ENCODE assay signal across 29 cellular contexts in the genomic region with DNA sequence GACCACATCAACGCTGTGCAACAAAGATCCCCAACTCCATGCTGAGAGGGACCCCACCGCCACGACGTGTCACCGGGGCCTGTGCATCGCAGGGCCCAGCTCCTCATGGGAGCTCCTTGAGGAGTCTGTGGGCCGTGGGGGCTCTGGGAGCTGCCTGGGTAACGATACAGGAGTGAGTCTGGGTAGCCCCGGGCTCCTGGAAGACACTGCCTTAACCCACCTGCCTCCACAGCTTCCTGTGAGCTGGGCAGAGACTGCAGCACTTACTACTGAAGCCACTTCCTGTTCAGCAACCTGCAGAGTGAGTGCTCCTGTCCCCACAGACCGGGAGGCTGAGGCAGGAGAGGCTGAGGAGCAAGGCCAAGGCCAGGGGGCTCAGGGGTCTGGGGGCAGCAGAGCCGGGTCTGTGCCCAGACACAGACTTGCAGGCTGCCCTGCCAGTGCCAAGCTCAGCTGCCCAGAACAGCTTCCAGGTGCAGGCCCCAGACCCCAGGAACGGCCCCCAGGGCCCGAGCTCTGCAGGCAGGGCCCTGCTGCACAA.
A peak's percentile ranks its signal among the peaks of the same experiment; 100 is the strongest.
DNase-seq lines count a peak whose midpoint lies in the region; ATAC-seq and TF ChIP-seq lines count a peak whose summit lies in the region.
"Had no signal": no experiment of that assay in that cellular context is flagged by ENCODE, and none has a peak within 500 bp of the region (broad histone marks: within the 10 kb centered on the region; RNA-seq: fewer than 3 reads in every experiment).

No MANE protein-coding gene starts in this region.

- CTCF ChIA-PET in activated CD4-positive, alpha-beta T cell treated with anti-CD3 and anti-CD28 coated beads, Interleukin-2, amount 10 ng/mL, durations not matched to agents 7 days and 5 days (lab: Charles Lee), result no interaction called here
- CTCF ChIA-PET in CD8-positive, alpha-beta T cell (lab: Charles Lee), result no interaction called here
- CTCF ChIA-PET in T-cell (lab: Charles Lee) (no interaction called here), GM10248 (lab: Yijun Ruan, JAX) (no interaction called here)

- H3K36me3 ChIP-seq in CD8-positive, alpha-beta T cell (ENCODE audit: insufficient read depth, low read length), result peaks cover 6% of the 10 kb centered on the region
- H3K36me3 ChIP-seq: ovary, SJSA1, stomach, thyroid gland, vagina had no signal

- no peaks in the 10 kb centered on the region for H3K27me3 ChIP-seq in CD8-positive, alpha-beta T cell (ENCODE audit: insufficient read depth, low read length)
- H3K27me3 ChIP-seq: ovary, SJSA1, thyroid gland, vagina had no signal

- H3K4me3 ChIP-seq in CD8-positive, alpha-beta T cell (ENCODE audit: low read depth, low read length), result no peak overlapping the region
- H3K4me3 ChIP-seq: ovary, SJSA1, stomach, thyroid gland, vagina had no signal

- no peaks in the 10 kb centered on the region for H3K27me3 Mint-ChIP-seq in activated CD4-positive, alpha-beta T cell treated with anti-CD3 and anti-CD28 coated beads, Interleukin-2, amount 10 ng/mL, durations not matched to agents 7 days and 5 days
- H3K27me3 Mint-ChIP-seq in CD8-positive, alpha-beta T cell (ENCODE audit: low read depth), result no peaks in the 10 kb centered on the region
- H3K27me3 Mint-ChIP-seq in T-cell (no peaks in the 10 kb centered on the region), natural killer cell (ENCODE audit: low read depth in 2 of 2) (no peaks in the 10 kb centered on the region)
- H3K27me3 Mint-ChIP-seq: activated B cell treated with CpG ODN at 0.5 μM for 24 hours; central memory CD8-positive, alpha-beta T cell had no signal

- H3K36me3 Mint-ChIP-seq in activated CD4-positive, alpha-beta T cell treated with anti-CD3 and anti-CD28 coated beads, Interleukin-2, amount 10 ng/mL, durations not matched to agents 7 days and 5 days (ENCODE audit: low read depth), result peaks cover 17% of the 10 kb centered on the region
- H3K36me3 Mint-ChIP-seq in CD8-positive, alpha-beta T cell, result peaks cover 14% of the 10 kb centered on the region
- peaks cover 25% of the 10 kb centered on the region for H3K36me3 Mint-ChIP-seq in T-cell
- H3K36me3 Mint-ChIP-seq in natural killer cell, result peaks cover 12% of the 10 kb centered on the region

- TF ChIP-seq CTCF in CD8-positive, alpha-beta T cell (IDR thresholded peaks at IDR 0.05), result no peak
- TF ChIP-seq CTCF in natural killer cell (IDR thresholded peaks at IDR 0.05), result no peak
- no peak for TF ChIP-seq CTCF in GM10248 (IDR thresholded peaks at IDR 0.05; ENCODE audit: control extremely low read depth, extremely low read depth, low read depth, missing control alignments)

- no peak overlapping the region for H3K27ac ChIP-seq in CD8-positive, alpha-beta T cell (ENCODE audit: low read depth, low read length)
- H3K27ac ChIP-seq: C4-2B, ovary, SJSA1, stomach, thyroid gland, vagina had no signal

- POLR2A ChIA-PET in activated CD4-positive, alpha-beta T cell treated with anti-CD3 and anti-CD28 coated beads, Interleukin-2, amount 10 ng/mL, durations not matched to agents 7 days and 5 days (lab: Charles Lee), result no interaction called here
- POLR2A ChIA-PET in CD8-positive, alpha-beta T cell (lab: Charles Lee), result no interaction called here
- POLR2A ChIA-PET in T-cell (lab: Charles Lee) (no interaction called here), GM10248 (lab: Yijun Ruan, JAX) (no interaction called here)

- intact Hi-C loops in CD8-positive, alpha-beta T cell (cut with DNase I, micrococcal nuclease), result no loop called here
- intact Hi-C loops in natural killer cell (cut with micrococcal nuclease), result no loop called here

- H3K4me1 Mint-ChIP-seq in activated CD4-positive, alpha-beta T cell treated with anti-CD3 and anti-CD28 coated beads, Interleukin-2, amount 10 ng/mL, durations not matched to agents 7 days and 5 days, result peaks cover 9% of the 10 kb centered on the region
- peaks cover 11% of the 10 kb centered on the region for H3K4me1 Mint-ChIP-seq in CD8-positive, alpha-beta T cell (ENCODE audit: low read depth)
- H3K4me1 Mint-ChIP-seq in T-cell (peaks cover 6 to 17% (median 8%) of the 10 kb centered on the region in 3 donors), natural killer cell (peaks cover 0 to 17% of the 10 kb centered on the region in 2 donors)
- H3K4me1 Mint-ChIP-seq: activated B cell treated with CpG ODN at 0.5 μM for 24 hours; central memory CD8-positive, alpha-beta T cell; nephron had no signal

- no peak overlapping the region for H3K4me3 Mint-ChIP-seq in activated CD4-positive, alpha-beta T cell treated with anti-CD3 and anti-CD28 coated beads, Interleukin-2, amount 10 ng/mL, durations not matched to agents 7 days and 5 days
- no peak overlapping the region for H3K4me3 Mint-ChIP-seq in CD8-positive, alpha-beta T cell
- peak overlapping the region in 1 of 3 donors; percentile 24 for H3K4me3 Mint-ChIP-seq in T-cell
- no peak overlapping the region for H3K4me3 Mint-ChIP-seq in natural killer cell
- H3K4me3 Mint-ChIP-seq: activated B cell treated with CpG ODN at 0.5 μM for 24 hours; central memory CD8-positive, alpha-beta T cell; nephron had no signal

- ATAC-seq in CD8-positive, alpha-beta T cell, result no peak
- peak in 3 of 4 experiments; percentile 57 to 93 (median 82) for ATAC-seq in T-cell (replicated peaks in 1 of 4)
- peak in 2 of 3 donors; percentile 22 to 38 for ATAC-seq in natural killer cell
- ATAC-seq in GM18505 (IDR thresholded peaks at IDR 0.05; ENCODE audit: unreplicated experiment), result no peak
- ATAC-seq: left ventricle myocardium superior had no signal

- H3K27ac Mint-ChIP-seq in activated CD4-positive, alpha-beta T cell treated with anti-CD3 and anti-CD28 coated beads, Interleukin-2, amount 10 ng/mL, durations not matched to agents 7 days and 5 days, result no peak overlapping the region
- H3K27ac Mint-ChIP-seq in CD8-positive, alpha-beta T cell, result peak overlapping the region; percentile 41
- H3K27ac Mint-ChIP-seq in T-cell (peak overlapping the region in 1 of 2 donors; percentile 6), natural killer cell (no peak overlapping the region)
- H3K27ac Mint-ChIP-seq: activated B cell treated with CpG ODN at 0.5 μM for 24 hours, nephron had no signal

- peaks cover 15% of the 10 kb centered on the region for H3K9me3 Mint-ChIP-seq in activated CD4-positive, alpha-beta T cell treated with anti-CD3 and anti-CD28 coated beads, Interleukin-2, amount 10 ng/mL, durations not matched to agents 7 days and 5 days
- peaks cover 11% of the 10 kb centered on the region for H3K9me3 Mint-ChIP-seq in CD8-positive, alpha-beta T cell
- peaks cover 0 to 14% (median 9%) of the 10 kb centered on the region in 3 donors for H3K9me3 Mint-ChIP-seq in T-cell
- peaks cover 7 to 9% of the 10 kb centered on the region in 2 donors for H3K9me3 Mint-ChIP-seq in natural killer cell
- H3K9me3 Mint-ChIP-seq: central memory CD8-positive, alpha-beta T cell had no signal

- DNase-seq in activated CD4-positive, alpha-beta T cell treated with anti-CD3 and anti-CD28 coated beads, Interleukin-2, amount 10 ng/mL, durations not matched to agents 7 days and 5 days, result peak; percentile 32
- no peak for DNase-seq in activated CD4-positive, alpha-beta T cell treated with anti-CD3 and anti-CD28 coated beads, Interleukin-2, amount 50 U/mL, for 4 hours
- DNase-seq in CD8-positive, alpha-beta T cell, result peak in 2 of 7 experiments; percentile 14 to 67
- DNase-seq in T-cell (peak in 1 of 34 experiments; percentile 39), natural killer cell (no peak), GM10248 (ENCODE audit: extremely low spot score) (no peak), NK-92 (lab: John Stamatoyannopoulos, UW; ENCODE audit: unreplicated experiment) (no peak)
- DNase-seq: activated B cell treated with CpG ODN at 0.5 μM for 24 hours; activated CD4-positive, alpha-beta T cell treated with anti-CD3 and anti-CD28 coated beads, Interleukin-2, amount 50 U/mL, for 48 hours; activated effector memory CD4-positive, alpha-beta T cell treated with Interleukin-2 at 50 U/mL for 16 hours; DMS79; erythroblast; GDM1; Karpas-422; left ventricle myocardium superior; NCI-H1417 treated with DMSO at 0.1 percent for 48 hours; NCI-H2081; NCI-H2227 treated with DMSO at 0.1 percent for 48 hours; NCI-H69; ovary; stomach; thyroid gland had no signal

- TF ChIP-seq POLR2A in GM18505 (IDR thresholded peaks at IDR 0.05; ENCODE audit: borderline replicate concordance, extremely low read depth, insufficient read depth, insufficient read length), result no peak

- peaks cover 14% of the 10 kb centered on the region for H3K4me1 ChIP-seq in CD8-positive, alpha-beta T cell (ENCODE audit: insufficient read depth, low read length)
- H3K4me1 ChIP-seq: Caco-2, SJSA1, stomach, thyroid gland, vagina had no signal

- H3K9me3 ChIP-seq in CD8-positive, alpha-beta T cell (ENCODE audit: low read length), result peaks cover 5% of the 10 kb centered on the region
- H3K9me3 ChIP-seq: ovary, SJSA1, thyroid gland, vagina had no signal

Comparison
In these comparisons a context has a peak if more than half of its experiments do, and no peak if none do; other contexts are left out.
1. ATAC-seq: peak in T-cell (3 of 4) and natural killer cell (2 of 3); none in CD8-positive, alpha-beta T cell (single experiment) and GM18505 (single experiment).